1 cellular context compared by ENCODE assay signal in genomic region chr2:109888414-109888813, GRCh38. TPM values are rescaled to one million over a fixed set of nuclear protein-coding genes. Genes with fewer than 3 reads are reported as not detected.
"Had no signal": no experiment of that assay in that cellular context is flagged by ENCODE, and none has a peak within 500 bp of the region (broad histone marks: within the 10 kb centered on the region; RNA-seq: fewer than 3 reads in every experiment).

No MANE protein-coding gene starts in this region.

RNA-seq across cellular contexts. Expression of gene LIMS3, which starts 10.1 kb away (rescaled TPM):
- total RNA-seq: SK-MEL-5 had no signal
